ENCODE assay signal across 8 cellular contexts in the genomic region with DNA sequence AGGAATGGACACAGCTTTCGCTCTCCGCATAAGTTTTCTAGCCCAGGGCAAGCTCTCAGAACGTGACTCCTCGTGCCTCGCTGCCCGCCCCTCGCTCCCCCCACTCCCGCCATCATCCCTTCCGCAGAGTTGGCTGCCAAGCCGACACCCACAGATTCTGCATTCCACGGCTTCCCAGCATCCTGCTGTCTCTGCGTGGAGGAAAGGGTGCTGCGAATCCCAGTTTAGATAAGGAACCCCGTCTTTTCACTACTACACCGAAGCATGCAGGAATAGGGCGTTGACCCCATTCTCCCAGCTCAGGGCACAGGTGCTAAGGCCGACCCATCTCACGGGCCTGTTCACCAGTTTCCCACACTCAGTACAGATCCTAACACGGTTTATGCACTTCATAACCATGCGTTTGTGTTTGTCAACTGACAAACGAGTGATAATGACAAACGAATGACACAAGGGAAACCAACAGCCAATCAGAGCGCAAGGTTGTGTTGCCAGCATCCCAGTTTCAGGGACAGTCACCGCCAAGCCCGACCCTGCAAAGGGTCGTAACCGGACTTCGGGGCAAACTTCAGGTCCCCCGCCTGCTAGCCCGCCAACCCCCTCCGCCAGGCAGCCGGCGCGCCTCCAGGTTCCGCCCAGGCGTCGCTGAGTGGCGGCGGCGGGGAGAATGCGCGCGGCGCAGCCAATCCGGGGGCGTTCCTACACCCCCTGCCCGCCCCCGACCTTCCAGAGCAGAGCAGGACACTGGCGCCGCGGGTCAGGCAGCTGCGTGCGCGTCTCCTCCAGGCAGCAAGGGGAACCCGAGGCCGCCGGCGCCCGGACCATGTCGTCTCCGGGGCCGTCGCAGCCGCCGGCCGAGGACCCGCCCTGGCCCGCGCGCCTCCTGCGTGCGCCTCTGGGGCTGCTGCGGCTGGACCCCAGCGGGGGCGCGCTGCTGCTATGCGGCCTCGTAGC. TPM values are rescaled to one million over a fixed set of nuclear protein-coding genes. Genes with fewer than 3 reads are reported as not detected.
DNase-seq lines count a peak whose midpoint lies in the region; ATAC-seq and TF ChIP-seq lines count a peak whose summit lies in the region.

A gene (plus strand): TSS at position 729 of the 954 bp plus-strand sequence. CDS start 95 bp downstream, at position 824.

- peak; percentile 2 for DNase-seq in DMS79 treated with DMSO at 0.1 percent for 48 hours (lab: John Stamatoyannopoulos, UW)
- DNase-seq in SJCRH30: peak; percentile 88 to 89
- peak; percentile 79 for DNase-seq in activated naive CD4-positive, alpha-beta T cell treated with Interleukin-2 at 50 U/mL for 16 hours
- DNase-seq in occipital lobe (lab: John Stamatoyannopoulos, UW): peak; percentile 83
- DNase-seq in superior temporal gyrus (ENCODE audit: extremely low spot score): peak; percentile 84

- WGBS in gastroesophageal sphincter (ENCODE audit: low coverage in 1 of 2), 2 donors: 0 to 1% methylated on average over 2 to 14 of the region's 78 CpGs

- TF ChIP-seq EP300 in Ishikawa (IDR thresholded peaks at IDR 0.05; ENCODE audit: borderline replicate concordance) (peak; percentile 31; the same call in 1 of the 2 replicates), gastroesophageal sphincter (IDR thresholded peaks at IDR 0.05) (no peak)

- H3K4me3 ChIP-seq in SJCRH30 (peak within 1 kb of the TSS; percentile 61), gastroesophageal sphincter (peak within 1 kb of the TSS; percentile 69 to 76)

- no peaks in the 10 kb centered on the region for H3K9me3 ChIP-seq in SJCRH30 (replicated peaks)
- no peaks in the 10 kb centered on the region for H3K9me3 ChIP-seq in gastroesophageal sphincter

- ATAC-seq in GM21576 (IDR thresholded peaks at IDR 0.05; ENCODE audit: unreplicated experiment): peak; percentile 97
- ATAC-seq in gastroesophageal sphincter: peak; percentile 97

- TF ChIP-seq RAD21 in Ishikawa (IDR thresholded peaks at IDR 0.05; ENCODE audit: low read depth): no peak

- H3K27me3 ChIP-seq in SJCRH30: no peaks in the 10 kb centered on the region
- no peaks in the 10 kb centered on the region for H3K27me3 ChIP-seq in gastroesophageal sphincter

- H3K36me3 ChIP-seq in SJCRH30 (no peaks in the 10 kb centered on the region), gastroesophageal sphincter (no peaks in the 10 kb centered on the region)

- peak; percentile 74 to 83 for TF ChIP-seq POLR2A in gastroesophageal sphincter (IDR thresholded peaks at IDR 0.05)

- TF ChIP-seq CTCF in gastroesophageal sphincter (IDR thresholded peaks at IDR 0.05): peak in 3 of 4 experiments; percentile 45 to 54 (median 47)

- H3K4me1 ChIP-seq in SJCRH30 (0 out of 2 replicates have a peak, but pooled peaks cover 2% of the 10 kb centered on the region), gastroesophageal sphincter (peaks cover 6 to 37% (median 8%) of the 10 kb centered on the region in 3 donors)

- peak within 1 kb of the TSS; percentile 46 for H3K27ac ChIP-seq in SJCRH30
- peak within 1 kb of the TSS; percentile 63 to 91 (median 90) for H3K27ac ChIP-seq in gastroesophageal sphincter

TF ChIP-seq in Ishikawa, 13 proteins besides CTCF, POLR2A, EP300 and RAD21:
- no peak; the same call in none of the 2 replicates for TF ChIP-seq NFIC (IDR thresholded peaks at IDR 0.05)
- 0 out of 2 replicates have a peak, but pooled peaks have one; percentile 25 for TF ChIP-seq TCF12 (IDR thresholded peaks at IDR 0.05; ENCODE audit: low read depth)
- TF ChIP-seq, protein P1, sequence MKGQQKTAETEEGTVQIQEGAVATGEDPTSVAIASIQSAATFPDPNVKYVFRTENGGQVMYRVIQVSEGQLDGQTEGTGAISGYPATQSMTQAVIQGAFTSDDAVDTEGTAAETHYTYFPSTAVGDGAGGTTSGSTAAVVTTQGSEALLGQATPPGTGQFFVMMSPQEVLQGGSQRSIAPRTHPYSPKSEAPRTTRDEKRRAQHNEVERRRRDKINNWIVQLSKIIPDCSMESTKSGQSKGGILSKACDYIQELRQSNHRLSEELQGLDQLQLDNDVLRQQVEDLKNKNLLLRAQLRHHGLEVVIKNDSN (IDR thresholded peaks at IDR 0.05): 0 out of 2 replicates have a peak, but pooled peaks have one; percentile 11
- TF ChIP-seq CREB1 (IDR thresholded peaks at IDR 0.05; ENCODE audit: low read depth): no peak
- TF ChIP-seq TEAD4 (IDR thresholded peaks at IDR 0.05): peak; percentile 55; the same call in 1 of the 2 replicates
- TF ChIP-seq, protein P2, sequence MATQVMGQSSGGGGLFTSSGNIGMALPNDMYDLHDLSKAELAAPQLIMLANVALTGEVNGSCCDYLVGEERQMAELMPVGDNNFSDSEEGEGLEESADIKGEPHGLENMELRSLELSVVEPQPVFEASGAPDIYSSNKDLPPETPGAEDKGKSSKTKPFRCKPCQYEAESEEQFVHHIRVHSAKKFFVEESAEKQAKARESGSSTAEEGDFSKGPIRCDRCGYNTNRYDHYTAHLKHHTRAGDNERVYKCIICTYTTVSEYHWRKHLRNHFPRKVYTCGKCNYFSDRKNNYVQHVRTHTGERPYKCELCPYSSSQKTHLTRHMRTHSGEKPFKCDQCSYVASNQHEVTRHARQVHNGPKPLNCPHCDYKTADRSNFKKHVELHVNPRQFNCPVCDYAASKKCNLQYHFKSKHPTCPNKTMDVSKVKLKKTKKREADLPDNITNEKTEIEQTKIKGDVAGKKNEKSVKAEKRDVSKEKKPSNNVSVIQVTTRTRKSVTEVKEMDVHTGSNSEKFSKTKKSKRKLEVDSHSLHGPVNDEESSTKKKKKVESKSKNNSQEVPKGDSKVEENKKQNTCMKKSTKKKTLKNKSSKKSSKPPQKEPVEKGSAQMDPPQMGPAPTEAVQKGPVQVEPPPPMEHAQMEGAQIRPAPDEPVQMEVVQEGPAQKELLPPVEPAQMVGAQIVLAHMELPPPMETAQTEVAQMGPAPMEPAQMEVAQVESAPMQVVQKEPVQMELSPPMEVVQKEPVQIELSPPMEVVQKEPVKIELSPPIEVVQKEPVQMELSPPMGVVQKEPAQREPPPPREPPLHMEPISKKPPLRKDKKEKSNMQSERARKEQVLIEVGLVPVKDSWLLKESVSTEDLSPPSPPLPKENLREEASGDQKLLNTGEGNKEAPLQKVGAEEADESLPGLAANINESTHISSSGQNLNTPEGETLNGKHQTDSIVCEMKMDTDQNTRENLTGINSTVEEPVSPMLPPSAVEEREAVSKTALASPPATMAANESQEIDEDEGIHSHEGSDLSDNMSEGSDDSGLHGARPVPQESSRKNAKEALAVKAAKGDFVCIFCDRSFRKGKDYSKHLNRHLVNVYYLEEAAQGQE (IDR thresholded peaks at IDR 0.05; ENCODE audit: low read depth): no peak
- TF ChIP-seq TAF1 (IDR thresholded peaks at IDR 0.05; ENCODE audit: low read depth): peak; percentile 74
- TF ChIP-seq FOXM1 (IDR thresholded peaks at IDR 0.05; ENCODE audit: borderline replicate concordance, low read depth): 0 out of 2 replicates have a peak, but pooled peaks have one; percentile 34
- peak; percentile 66 for TF ChIP-seq EGR1 (IDR thresholded peaks at IDR 0.05)
- TF ChIP-seq ZBTB7A (IDR thresholded peaks at IDR 0.05; ENCODE audit: low read depth): peak; percentile 90; the same call in 1 of the 2 replicates
- no peak for TF ChIP-seq CEBPB (IDR thresholded peaks at IDR 0.05)
- no peak for TF ChIP-seq YY1 (IDR thresholded peaks at IDR 0.05; ENCODE audit: low read depth)
- TF ChIP-seq, protein P3, sequence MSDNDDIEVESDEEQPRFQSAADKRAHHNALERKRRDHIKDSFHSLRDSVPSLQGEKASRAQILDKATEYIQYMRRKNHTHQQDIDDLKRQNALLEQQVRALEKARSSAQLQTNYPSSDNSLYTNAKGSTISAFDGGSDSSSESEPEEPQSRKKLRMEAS (IDR thresholded peaks at IDR 0.05): peak; percentile 81

RNA-seq across cellular contexts. Expression of the gene that starts here (rescaled TPM):
- 7.6 and 7.8 TPM in 2 replicates for total RNA-seq in SJCRH30 (2014; rRNA removed; shearing (Covaris generic))
- total RNA-seq in gastroesophageal sphincter: 10 to 100 TPM; 14.9 to 34.0 (median 27.3) TPM
- total RNA-seq in occipital lobe: 14.2 TPM

Comparison
In these comparisons a context has a peak if more than half of its experiments do, and no peak if none do; other contexts are left out.
1. Peak in every context shown above with its lines: DNase-seq, ATAC-seq, H3K4me3 ChIP-seq and H3K27ac ChIP-seq.
2. DNase-seq: peak in every context shown above with its lines; median percentile 88 in SJCRH30; 84 in superior temporal gyrus; 83 in occipital lobe; 79 in activated naive CD4-positive, alpha-beta T cell treated with Interleukin-2 at 50 U/mL for 16 hours; 2 in DMS79 treated with DMSO at 0.1 percent for 48 hours.